ENCODE assay signal across 7 cellular contexts in the genomic region with DNA sequence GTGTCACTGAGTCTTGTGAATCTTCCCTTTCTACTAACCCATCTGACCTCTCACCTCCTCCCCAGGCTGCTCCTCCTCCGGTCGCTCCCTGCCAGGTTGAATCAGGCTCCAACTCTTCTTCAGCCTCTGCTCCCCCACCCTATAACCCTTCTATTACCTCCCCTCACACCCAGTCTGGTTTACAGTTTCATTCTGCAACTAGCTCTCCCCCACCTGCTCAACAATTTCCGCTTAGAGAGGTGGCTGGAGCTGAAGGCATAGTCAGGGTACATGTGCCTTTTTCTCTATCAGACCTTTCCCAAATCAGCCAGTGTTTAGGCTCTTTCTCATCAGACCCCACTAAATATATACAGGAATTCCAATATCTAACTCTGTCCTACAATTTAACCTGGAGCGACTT.
DNase-seq lines count a peak whose midpoint lies in the region; ATAC-seq and TF ChIP-seq lines count a peak whose summit lies in the region.
"Not testable (repeated sequence)": the region's sequence is repeated elsewhere in the genome, so short reads cannot be mapped to it uniquely, and the experiment has no call there.

No MANE protein-coding gene starts in this region.

- H4K20me1 ChIP-seq in hepatocyte (ENCODE audit: insufficient read depth, poor library complexity, severe bottlenecking), result not testable (repeated sequence)

- WGBS in hepatocyte (ENCODE audit: low lambda C conversion rate, missing lambda C conversion rate), result 37% methylated on average over 4 of the region's 4 CpGs

- ATAC-seq in GM19023 (IDR thresholded peaks at IDR 0.05; ENCODE audit: unreplicated experiment) (peak; percentile 44), GM21619 (IDR thresholded peaks at IDR 0.05; ENCODE audit: unreplicated experiment) (peak; percentile 39), HG03039 (IDR thresholded peaks at IDR 0.05; ENCODE audit: unreplicated experiment) (peak; percentile 26)

- not testable (repeated sequence) for H3K27me3 Mint-ChIP-seq in activated T-helper 1 cell treated with anti-CD3 and anti-CD28 coated beads, Interleukin-12 subunit alpha, Interleukin-12 subunit beta, Interleukin-2, Interleukin-4 antibody, amounts not matched to agents 30 ng/mL and 10 ng/mL and 1 ng/mL, durations not matched to agents 14 hours and 24 hours and 36 hours (ENCODE audit: insufficient read depth); nephron progenitor cell (ENCODE audit: low read depth, poor library complexity)

- H3K4me2 ChIP-seq in hepatocyte, result peak overlapping the region; percentile 63

- peak; percentile 31 for DNase-seq in NCI-H226
- DNase-seq in activated T-helper 1 cell treated with anti-CD3 and anti-CD28 coated beads, Interleukin-12 subunit alpha, Interleukin-12 subunit beta, Interleukin-2, Interleukin-4 antibody, amounts not matched to agents 30 ng/mL and 10 ng/mL and 1 ng/mL, durations not matched to agents 14 hours and 24 hours and 36 hours (ENCODE audit: low spot score); hepatocyte (ENCODE audit: low spot score); nephron progenitor cell: not testable (repeated sequence)

- intact Hi-C loops in activated T-helper 1 cell treated with anti-CD3 and anti-CD28 coated beads, Interleukin-12 subunit alpha, Interleukin-12 subunit beta, Interleukin-2, Interleukin-4 antibody, amounts not matched to agents 30 ng/mL and 10 ng/mL and 1 ng/mL, durations not matched to agents 14 hours and 24 hours and 36 hours (cut with micrococcal nuclease), result not testable (repeated sequence)

- not testable (repeated sequence) for H3K36me3 Mint-ChIP-seq in activated T-helper 1 cell treated with anti-CD3 and anti-CD28 coated beads, Interleukin-12 subunit alpha, Interleukin-12 subunit beta, Interleukin-2, Interleukin-4 antibody, amounts not matched to agents 30 ng/mL and 10 ng/mL and 1 ng/mL, durations not matched to agents 14 hours and 24 hours and 36 hours (ENCODE audit: low read depth)
- H3K36me3 Mint-ChIP-seq in nephron progenitor cell (ENCODE audit: low read depth), result peaks cover 41% of the 10 kb centered on the region

- TF ChIP-seq CTCF in hepatocyte (IDR thresholded peaks at IDR 0.05; ENCODE audit: poor library complexity); nephron progenitor cell (IDR thresholded peaks at IDR 0.05): not testable (repeated sequence)

- not testable (repeated sequence) for H2AFZ ChIP-seq in hepatocyte

- not testable (repeated sequence) for H3K36me3 ChIP-seq in hepatocyte (replicated peaks; ENCODE audit: insufficient read depth, low read depth)

- peaks cover 40% of the 10 kb centered on the region for H3K4me1 ChIP-seq in hepatocyte (ENCODE audit: insufficient read depth)

- not testable (repeated sequence) for H3K9me2 ChIP-seq in hepatocyte (replicated peaks; ENCODE audit: insufficient read depth)

- not testable (repeated sequence) for H3K27me3 ChIP-seq in hepatocyte

- H3K27ac Mint-ChIP-seq in activated T-helper 1 cell treated with anti-CD3 and anti-CD28 coated beads, Interleukin-12 subunit alpha, Interleukin-12 subunit beta, Interleukin-2, Interleukin-4 antibody, amounts not matched to agents 30 ng/mL and 10 ng/mL and 1 ng/mL, durations not matched to agents 14 hours and 24 hours and 36 hours, result peak overlapping the region; percentile 2
- H3K27ac Mint-ChIP-seq in nephron progenitor cell, result peak overlapping the region; percentile 80

- H3K4me1 Mint-ChIP-seq in activated T-helper 1 cell treated with anti-CD3 and anti-CD28 coated beads, Interleukin-12 subunit alpha, Interleukin-12 subunit beta, Interleukin-2, Interleukin-4 antibody, amounts not matched to agents 30 ng/mL and 10 ng/mL and 1 ng/mL, durations not matched to agents 14 hours and 24 hours and 36 hours (ENCODE audit: low read depth), result peaks cover 36% of the 10 kb centered on the region
- peaks cover 31% of the 10 kb centered on the region for H3K4me1 Mint-ChIP-seq in nephron progenitor cell

- H3K27ac ChIP-seq in hepatocyte, result peak overlapping the region; percentile 75

- H3K4me3 Mint-ChIP-seq in activated T-helper 1 cell treated with anti-CD3 and anti-CD28 coated beads, Interleukin-12 subunit alpha, Interleukin-12 subunit beta, Interleukin-2, Interleukin-4 antibody, amounts not matched to agents 30 ng/mL and 10 ng/mL and 1 ng/mL, durations not matched to agents 14 hours and 24 hours and 36 hours, result not testable (repeated sequence)
- peak overlapping the region; percentile 33 for H3K4me3 Mint-ChIP-seq in nephron progenitor cell

- H3K9me3 ChIP-seq in hepatocyte (ENCODE audit: low read depth), result not testable (repeated sequence)

- not testable (repeated sequence) for H3K9me3 Mint-ChIP-seq in activated T-helper 1 cell treated with anti-CD3 and anti-CD28 coated beads, Interleukin-12 subunit alpha, Interleukin-12 subunit beta, Interleukin-2, Interleukin-4 antibody, amounts not matched to agents 30 ng/mL and 10 ng/mL and 1 ng/mL, durations not matched to agents 14 hours and 24 hours and 36 hours
- H3K9me3 Mint-ChIP-seq in nephron progenitor cell, result peaks cover 29% of the 10 kb centered on the region

- H3K79me2 ChIP-seq in hepatocyte, result not testable (repeated sequence)

- not testable (repeated sequence) for H3K4me3 ChIP-seq in hepatocyte
